Comparison of ENCODE assay signal across 24 cellular contexts in genomic region chr13:98291658-98292057, GRCh38.
DNase-seq lines count a peak whose midpoint lies in the region; ATAC-seq and TF ChIP-seq lines count a peak whose summit lies in the region.
"Had no signal": no experiment of that assay in that cellular context is flagged by ENCODE, and none has a peak within 500 bp of the region (broad histone marks: within the 10 kb centered on the region; RNA-seq: fewer than 3 reads in every experiment).

No MANE protein-coding gene starts in this region.

- TF ChIP-seq POLR2A in adrenal gland (IDR thresholded peaks at IDR 0.05) = no peak

- no peak for ATAC-seq in HG02678 (IDR thresholded peaks at IDR 0.05; ENCODE audit: unreplicated experiment)
- ATAC-seq in HG03280 (IDR thresholded peaks at IDR 0.05; ENCODE audit: unreplicated experiment) = no peak

- H3K36me3 Mint-ChIP-seq in endodermal cell (ENCODE audit: low read depth) = peaks cover 25% of the 10 kb centered on the region
- peaks cover 59% of the 10 kb centered on the region for H3K36me3 Mint-ChIP-seq in nephron progenitor cell (ENCODE audit: low read depth)
- H3K36me3 Mint-ChIP-seq: activated naive CD8-positive, alpha-beta T cell treated with anti-CD3 and anti-CD28 coated beads, Interleukin-2, amount 10 ng/mL, durations not matched to agents 7 days and 5 days; CD4-positive, alpha-beta memory T cell; immature natural killer cell; natural killer cell had no signal

- no peak overlapping the region for H3K9ac ChIP-seq in endodermal cell (ENCODE audit: extremely low read depth, low read length, poor library complexity, severe bottlenecking)

- peak; percentile 34 for DNase-seq in NCI-H82 (lab: John Stamatoyannopoulos, UW)
- DNase-seq in NCI-H82 treated with DMSO at 0.1 percent for 48 hours (lab: John Stamatoyannopoulos, UW; ENCODE audit: unreplicated experiment) = no peak
- DNase-seq in endodermal cell = peak; percentile 64
- DNase-seq in nephron progenitor cell = no peak
- DNase-seq in GDM1 (lab: John Stamatoyannopoulos, UW) = no peak
- DNase-seq in adrenal gland = no peak
- DNase-seq: activated CD4-positive, alpha-beta T cell treated with anti-CD3 and anti-CD28 coated beads, Interleukin-2, amount 10 ng/mL, durations not matched to agents 7 days and 5 days; activated gamma-delta T cell; activated naive CD8-positive, alpha-beta T cell treated with anti-CD3 and anti-CD28 coated beads, Interleukin-2, amount 10 ng/mL, durations not matched to agents 7 days and 5 days; activated T-cell treated with anti-CD3 and anti-CD28 coated beads, Interleukin-2, amount 50 U/mL, for 24 hours; AML-193; CD4-positive, alpha-beta memory T cell; esophagus squamous epithelium; hippocampal formation; immature natural killer cell; left ventricle myocardium inferior; natural killer cell; NCI-H1092 treated with DMSO at 0.1 percent for 48 hours; NCI-H187 treated with DMSO at 0.1 percent for 48 hours; NCI-H226; sigmoid colon; stimulated activated naive CD4-positive, alpha-beta T cell had no signal

- H3K4me1 ChIP-seq in endodermal cell (ENCODE audit: control insufficient read depth, insufficient read depth, low read length) = peaks cover 16% of the 10 kb centered on the region
- H3K4me1 ChIP-seq in adrenal gland (replicated peaks in 1 of 2) = peaks cover 0 to 10% of the 10 kb centered on the region in 2 donors
- H3K4me1 ChIP-seq: esophagus squamous epithelium, left ventricle myocardium inferior had no signal

- TF ChIP-seq CTCF in endodermal cell (conservative IDR thresholded peaks at IDR 0.05) (no peak), nephron progenitor cell (IDR thresholded peaks at IDR 0.05) (no peak), adrenal gland (IDR thresholded peaks at IDR 0.05) (no peak)

- H3K27ac Mint-ChIP-seq in endodermal cell (peak overlapping the region; percentile 32), nephron progenitor cell (peak overlapping the region; percentile 85)
- H3K27ac Mint-ChIP-seq: activated CD4-positive, alpha-beta T cell treated with anti-CD3 and anti-CD28 coated beads, Interleukin-2, amount 10 ng/mL, durations not matched to agents 7 days and 5 days; activated naive CD8-positive, alpha-beta T cell treated with anti-CD3 and anti-CD28 coated beads, Interleukin-2, amount 10 ng/mL, durations not matched to agents 7 days and 5 days; activated T-cell treated with anti-CD3 and anti-CD28 coated beads, Interleukin-2, amount 50 U/mL, for 24 hours; CD4-positive, alpha-beta memory T cell; immature natural killer cell; natural killer cell had no signal

- H3K9me3 ChIP-seq in endodermal cell (ENCODE audit: control insufficient read depth, low read length) (no peaks in the 10 kb centered on the region), adrenal gland (replicated peaks in 1 of 3) (no peaks in the 10 kb centered on the region)
- H3K9me3 ChIP-seq: esophagus squamous epithelium, left ventricle myocardium inferior, sigmoid colon had no signal

- H3K27me3 ChIP-seq in endodermal cell (ENCODE audit: control insufficient read depth, insufficient read depth, low read length, poor library complexity, severe bottlenecking) (no peaks in the 10 kb centered on the region), adrenal gland (no peaks in the 10 kb centered on the region)
- H3K27me3 ChIP-seq: esophagus squamous epithelium, sigmoid colon had no signal

- H3K9me3 Mint-ChIP-seq in endodermal cell (no peaks in the 10 kb centered on the region), nephron progenitor cell (no peaks in the 10 kb centered on the region)
- H3K9me3 Mint-ChIP-seq: activated CD4-positive, alpha-beta T cell treated with anti-CD3 and anti-CD28 coated beads, Interleukin-2, amount 10 ng/mL, durations not matched to agents 7 days and 5 days; activated naive CD8-positive, alpha-beta T cell treated with anti-CD3 and anti-CD28 coated beads, Interleukin-2, amount 10 ng/mL, durations not matched to agents 7 days and 5 days; activated T-cell treated with anti-CD3 and anti-CD28 coated beads, Interleukin-2, amount 50 U/mL, for 24 hours; immature natural killer cell; natural killer cell had no signal

- H3K36me3 ChIP-seq in endodermal cell (ENCODE audit: control insufficient read depth, insufficient read depth, low read length) (peaks cover 24% of the 10 kb centered on the region), adrenal gland (replicated peaks in 1 of 2) (no peaks in the 10 kb centered on the region)
- H3K36me3 ChIP-seq: esophagus squamous epithelium, left ventricle myocardium inferior, sigmoid colon had no signal

- WGBS in endodermal cell (ENCODE audit: insufficient coverage in 1 of 2, insufficient read length in 1 of 2), 2 experiments = 67 to 84% methylated on average over 1 to 2 of the region's 2 CpGs
- 88 to 96% (median 91%) methylated on average over 2 of the region's 2 CpGs for WGBS in adrenal gland, 4 donors

- H3K27me3 Mint-ChIP-seq in endodermal cell (ENCODE audit: insufficient read depth) (no peaks in the 10 kb centered on the region), nephron progenitor cell (ENCODE audit: low read depth, poor library complexity) (no peaks in the 10 kb centered on the region)
- H3K27me3 Mint-ChIP-seq: activated CD4-positive, alpha-beta T cell treated with anti-CD3 and anti-CD28 coated beads, Interleukin-2, amount 10 ng/mL, durations not matched to agents 7 days and 5 days had no signal

- H3K4me3 ChIP-seq in endodermal cell (ENCODE audit: low read length) (no peak overlapping the region), adrenal gland (no peak overlapping the region)
- H3K4me3 ChIP-seq: esophagus squamous epithelium, left ventricle myocardium inferior, sigmoid colon had no signal

- H3K4me3 Mint-ChIP-seq in endodermal cell (no peak overlapping the region), nephron progenitor cell (no peak overlapping the region)
- H3K4me3 Mint-ChIP-seq: activated CD4-positive, alpha-beta T cell treated with anti-CD3 and anti-CD28 coated beads, Interleukin-2, amount 10 ng/mL, durations not matched to agents 7 days and 5 days; activated naive CD8-positive, alpha-beta T cell treated with anti-CD3 and anti-CD28 coated beads, Interleukin-2, amount 10 ng/mL, durations not matched to agents 7 days and 5 days; activated T-cell treated with anti-CD3 and anti-CD28 coated beads, Interleukin-2, amount 50 U/mL, for 24 hours; CD4-positive, alpha-beta memory T cell; immature natural killer cell; natural killer cell had no signal

- intact Hi-C loops in adrenal gland (cut with DNase I) = no loop called here

- H3K4me1 Mint-ChIP-seq in endodermal cell (peaks cover 39% of the 10 kb centered on the region), nephron progenitor cell (peaks cover 44% of the 10 kb centered on the region)
- H3K4me1 Mint-ChIP-seq: activated CD4-positive, alpha-beta T cell treated with anti-CD3 and anti-CD28 coated beads, Interleukin-2, amount 10 ng/mL, durations not matched to agents 7 days and 5 days; activated naive CD8-positive, alpha-beta T cell treated with anti-CD3 and anti-CD28 coated beads, Interleukin-2, amount 10 ng/mL, durations not matched to agents 7 days and 5 days; CD4-positive, alpha-beta memory T cell; immature natural killer cell; natural killer cell had no signal

- H3K27ac ChIP-seq in endodermal cell (ENCODE audit: low read depth, low read length) (no peak overlapping the region), adrenal gland (no peak overlapping the region)
- H3K27ac ChIP-seq: esophagus squamous epithelium, left ventricle myocardium inferior, sigmoid colon had no signal

Comparison
In these comparisons a context has a peak if more than half of its experiments do, and no peak if none do; other contexts are left out.
1. DNase-seq: peak in NCI-H82 (single experiment) and endodermal cell (single experiment); none in NCI-H82 treated with DMSO at 0.1 percent for 48 hours (single experiment), nephron progenitor cell (single experiment), GDM1 (single experiment) and adrenal gland (0 of 7).